In genomic region chr2:134932864-134933526, GRCh38 we compare ENCODE assay signal across 1 cellular context.
TF ChIP-seq lines count a peak whose summit lies in the region.

No MANE protein-coding gene starts in this region.

TF ChIP-seq in GM12878, 131 proteins besides CTCF, POLR2A, EP300 and RAD21 (continued from another document):
- TF ChIP-seq, protein P1, sequence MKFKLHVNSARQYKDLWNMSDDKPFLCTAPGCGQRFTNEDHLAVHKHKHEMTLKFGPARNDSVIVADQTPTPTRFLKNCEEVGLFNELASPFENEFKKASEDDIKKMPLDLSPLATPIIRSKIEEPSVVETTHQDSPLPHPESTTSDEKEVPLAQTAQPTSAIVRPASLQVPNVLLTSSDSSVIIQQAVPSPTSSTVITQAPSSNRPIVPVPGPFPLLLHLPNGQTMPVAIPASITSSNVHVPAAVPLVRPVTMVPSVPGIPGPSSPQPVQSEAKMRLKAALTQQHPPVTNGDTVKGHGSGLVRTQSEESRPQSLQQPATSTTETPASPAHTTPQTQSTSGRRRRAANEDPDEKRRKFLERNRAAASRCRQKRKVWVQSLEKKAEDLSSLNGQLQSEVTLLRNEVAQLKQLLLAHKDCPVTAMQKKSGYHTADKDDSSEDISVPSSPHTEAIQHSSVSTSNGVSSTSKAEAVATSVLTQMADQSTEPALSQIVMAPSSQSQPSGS (IDR thresholded peaks at IDR 0.05; ENCODE audit: low read length), result no peak
- TF ChIP-seq IRF3 (IDR thresholded peaks at IDR 0.05) (no peak), MYB (IDR thresholded peaks at IDR 0.05; ENCODE audit: borderline replicate concordance, low read depth, low read length) (no peak), NFIC (IDR thresholded peaks at IDR 0.05; ENCODE audit: low read depth, low read length) (no peak), SP1 (IDR thresholded peaks at IDR 0.05; ENCODE audit: low read depth, low read length) (no peak), JUNB (IDR thresholded peaks at IDR 0.05) (no peak), NBN (IDR thresholded peaks at IDR 0.05) (no peak), FOS (IDR thresholded peaks at IDR 0.05; ENCODE audit: borderline replicate concordance, extremely low read depth, insufficient read length) (no peak), STAT3 (IDR thresholded peaks at IDR 0.05; ENCODE audit: low read depth, low read length) (no peak), YY1 (IDR thresholded peaks at IDR 0.05; ENCODE audit: low read depth, low read length) (no peak), PAX5 (IDR thresholded peaks at IDR 0.05; ENCODE audit: borderline replicate concordance, low read depth, low read length) (no peak), POLR2AphosphoS2 (IDR thresholded peaks at IDR 0.05; ENCODE audit: low read depth, low read length) (no peak), ASH2L (IDR thresholded peaks at IDR 0.05; ENCODE audit: borderline replicate concordance, low read depth) (no peak), SREBF1 (IDR thresholded peaks at IDR 0.05; ENCODE audit: low read length) (no peak), TCF3 (IDR thresholded peaks at IDR 0.05; ENCODE audit: borderline replicate concordance, insufficient read depth, low read depth, low read length) (no peak), NFXL1 (IDR thresholded peaks at IDR 0.05; ENCODE audit: borderline replicate concordance) (no peak)
- TF ChIP-seq, protein P2, sequence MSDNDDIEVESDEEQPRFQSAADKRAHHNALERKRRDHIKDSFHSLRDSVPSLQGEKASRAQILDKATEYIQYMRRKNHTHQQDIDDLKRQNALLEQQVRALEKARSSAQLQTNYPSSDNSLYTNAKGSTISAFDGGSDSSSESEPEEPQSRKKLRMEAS (IDR thresholded peaks at IDR 0.05; ENCODE audit: low read depth, low read length), result no peak
TF ChIP-seq in GM12878: peak in this region for 0.
